ENCODE assay signal across 19 cellular contexts in genomic region chr11:114430290-114430689, GRCh38. TPM values are rescaled to one million over a fixed set of nuclear protein-coding genes. Genes with fewer than 3 reads are reported as not detected.
DNase-seq lines count a peak whose midpoint lies in the region; ATAC-seq and TF ChIP-seq lines count a peak whose summit lies in the region.
"Had no signal": no experiment of that assay in that cellular context is flagged by ENCODE, and none has a peak within 500 bp of the region (broad histone marks: within the 10 kb centered on the region; RNA-seq: fewer than 3 reads in every experiment).

No MANE protein-coding gene starts in this region.

- H3K27me3 Mint-ChIP-seq in activated T-cell treated with anti-CD3 and anti-CD28 coated beads, Interleukin-2, amount 50 U/mL, for 72 hours (ENCODE audit: low read depth), result no peaks in the 10 kb centered on the region
- no peaks in the 10 kb centered on the region for H3K27me3 Mint-ChIP-seq in CD14-positive monocyte (ENCODE audit: low read depth in 3 of 3)
- H3K27me3 Mint-ChIP-seq: CD8-positive, alpha-beta memory T cell had no signal

- no peak overlapping the region for H3K4me3 Mint-ChIP-seq in activated T-cell treated with anti-CD3 and anti-CD28 coated beads, Interleukin-2, amount 50 U/mL, for 72 hours
- no peak overlapping the region for H3K4me3 Mint-ChIP-seq in stimulated activated effector memory CD8-positive, alpha-beta T cell treated with anti-CD3 and anti-CD28 coated beads, Interleukin-12 subunit alpha, Interleukin-12 subunit beta, amount 100 ng/mL, for 72 hours
- no peak overlapping the region for H3K4me3 Mint-ChIP-seq in CD14-positive monocyte
- H3K4me3 Mint-ChIP-seq: CD8-positive, alpha-beta memory T cell had no signal

- no peak overlapping the region for H3K27ac Mint-ChIP-seq in activated T-cell treated with anti-CD3 and anti-CD28 coated beads, Interleukin-2, amount 50 U/mL, for 72 hours
- H3K27ac Mint-ChIP-seq in stimulated activated effector memory CD8-positive, alpha-beta T cell treated with anti-CD3 and anti-CD28 coated beads, Interleukin-12 subunit alpha, Interleukin-12 subunit beta, amount 100 ng/mL, for 72 hours, result no peak overlapping the region
- H3K27ac Mint-ChIP-seq in CD14-positive monocyte, result no peak overlapping the region

- H3K9me3 Mint-ChIP-seq in activated T-cell treated with anti-CD3 and anti-CD28 coated beads, Interleukin-2, amount 50 U/mL, for 72 hours, result no peaks in the 10 kb centered on the region
- no peaks in the 10 kb centered on the region for H3K9me3 Mint-ChIP-seq in stimulated activated effector memory CD8-positive, alpha-beta T cell treated with anti-CD3 and anti-CD28 coated beads, Interleukin-12 subunit alpha, Interleukin-12 subunit beta, amount 100 ng/mL, for 72 hours
- H3K9me3 Mint-ChIP-seq in CD14-positive monocyte, result no peaks in the 10 kb centered on the region
- H3K9me3 Mint-ChIP-seq: CD8-positive, alpha-beta memory T cell had no signal

- DNase-seq in activated T-cell treated with anti-CD3 and anti-CD28 coated beads, Interleukin-2, amount 50 U/mL, for 72 hours, result no peak
- DNase-seq in activated T-cell treated with anti-CD3 and anti-CD28 coated beads, Interleukin-2, amount 50 U/mL, for 48 hours, result no peak
- DNase-seq in stimulated activated effector memory CD8-positive, alpha-beta T cell treated with anti-CD3 and anti-CD28 coated beads, Interleukin-12 subunit alpha, Interleukin-12 subunit beta, amount 100 ng/mL, for 72 hours (ENCODE audit: low spot score in 2 of 2), result no peak
- DNase-seq in CD14-positive monocyte (ENCODE audit: low spot score) (no peak), NK-92 (lab: John Stamatoyannopoulos, UW; ENCODE audit: unreplicated experiment) (no peak)
- DNase-seq: 8988T; CD8-positive, alpha-beta memory T cell; COR-L47; DMS 273 treated with DMSO at 0.1 percent for 48 hours; DMS53; DND-41; EL; GM23248; HCEC 1CT; IMR-90 had no signal

- TF ChIP-seq CTCF in VCaP (conservative IDR thresholded peaks at IDR 0.05), result no peak
- TF ChIP-seq CTCF in CD14-positive monocyte (IDR thresholded peaks at IDR 0.05), result no peak

- peaks cover 0 to 2% of the 10 kb centered on the region in 2 donors for H3K36me3 Mint-ChIP-seq in activated T-cell treated with anti-CD3 and anti-CD28 coated beads, Interleukin-2, amount 50 U/mL, for 72 hours (ENCODE audit: insufficient read depth in 2 of 2)
- no peaks in the 10 kb centered on the region for H3K36me3 Mint-ChIP-seq in stimulated activated effector memory CD8-positive, alpha-beta T cell treated with anti-CD3 and anti-CD28 coated beads, Interleukin-12 subunit alpha, Interleukin-12 subunit beta, amount 100 ng/mL, for 72 hours
- peaks cover 0 to 4% of the 10 kb centered on the region in 2 donors for H3K36me3 Mint-ChIP-seq in CD14-positive monocyte

- peak; percentile 41 to 53 for ATAC-seq in activated T-cell treated with anti-CD3 and anti-CD28 coated beads, Interleukin-2, amount 50 U/mL, for 72 hours (replicated peaks in 1 of 2)
- ATAC-seq in stimulated activated effector memory CD8-positive, alpha-beta T cell treated with anti-CD3 and anti-CD28 coated beads, Interleukin-12 subunit alpha, Interleukin-12 subunit beta, amount 100 ng/mL, for 72 hours, result peak; percentile 36
- ATAC-seq in HG03469 (IDR thresholded peaks at IDR 0.05; ENCODE audit: unreplicated experiment), result no peak
- ATAC-seq: GM12878 had no signal

- H3K27ac ChIP-seq in VCaP, result peak overlapping the region; percentile 97
- H3K27ac ChIP-seq: BLaER1, GM23248 had no signal

- peaks cover 9% of the 10 kb centered on the region for H3K4me1 Mint-ChIP-seq in activated T-cell treated with anti-CD3 and anti-CD28 coated beads, Interleukin-2, amount 50 U/mL, for 72 hours (ENCODE audit: low read depth)
- H3K4me1 Mint-ChIP-seq in stimulated activated effector memory CD8-positive, alpha-beta T cell treated with anti-CD3 and anti-CD28 coated beads, Interleukin-12 subunit alpha, Interleukin-12 subunit beta, amount 100 ng/mL, for 72 hours, result no peaks in the 10 kb centered on the region
- peaks cover 3% of the 10 kb centered on the region for H3K4me1 Mint-ChIP-seq in CD14-positive monocyte
- H3K4me1 Mint-ChIP-seq: CD8-positive, alpha-beta memory T cell had no signal

- intact Hi-C loops in CD14-positive monocyte (cut with micrococcal nuclease), result loop anchor here (10.0 kb wide), 2 partner anchors 45 to 85 kb away; no protein-coding TSS in a partner anchor

RNA-seq across cellular contexts. Expression of gene REXO2, which starts 9.0 kb away (rescaled TPM):
- 10 to 100 TPM; 60.6 to 61.2 TPM for total RNA-seq in activated T-cell treated with anti-CD3 and anti-CD28 coated beads, Interleukin-2, amount 50 U/mL, for 72 hours
- 10 to 100 TPM; 18.0 to 22.5 TPM for polyA plus RNA-seq in CD14-positive monocyte

RNA-seq across cellular contexts. Expression of gene RBM7, which starts 29.8 kb away (rescaled TPM):
- 10 to 100 TPM; 40.7 to 52.0 TPM for total RNA-seq in activated T-cell treated with anti-CD3 and anti-CD28 coated beads, Interleukin-2, amount 50 U/mL, for 72 hours
- polyA plus RNA-seq in CD14-positive monocyte, result 10 to 100 TPM; 32.4 to 36.3 TPM

RNA-seq across cellular contexts. Expression of gene C11orf71, which starts 30.0 kb away (rescaled TPM):
- 1 to 10 TPM; 5.9 to 7.1 TPM for total RNA-seq in activated T-cell treated with anti-CD3 and anti-CD28 coated beads, Interleukin-2, amount 50 U/mL, for 72 hours
- polyA plus RNA-seq in CD14-positive monocyte, result 10 to 100 TPM; 14.2 to 23.0 TPM
